In the genomic region with DNA sequence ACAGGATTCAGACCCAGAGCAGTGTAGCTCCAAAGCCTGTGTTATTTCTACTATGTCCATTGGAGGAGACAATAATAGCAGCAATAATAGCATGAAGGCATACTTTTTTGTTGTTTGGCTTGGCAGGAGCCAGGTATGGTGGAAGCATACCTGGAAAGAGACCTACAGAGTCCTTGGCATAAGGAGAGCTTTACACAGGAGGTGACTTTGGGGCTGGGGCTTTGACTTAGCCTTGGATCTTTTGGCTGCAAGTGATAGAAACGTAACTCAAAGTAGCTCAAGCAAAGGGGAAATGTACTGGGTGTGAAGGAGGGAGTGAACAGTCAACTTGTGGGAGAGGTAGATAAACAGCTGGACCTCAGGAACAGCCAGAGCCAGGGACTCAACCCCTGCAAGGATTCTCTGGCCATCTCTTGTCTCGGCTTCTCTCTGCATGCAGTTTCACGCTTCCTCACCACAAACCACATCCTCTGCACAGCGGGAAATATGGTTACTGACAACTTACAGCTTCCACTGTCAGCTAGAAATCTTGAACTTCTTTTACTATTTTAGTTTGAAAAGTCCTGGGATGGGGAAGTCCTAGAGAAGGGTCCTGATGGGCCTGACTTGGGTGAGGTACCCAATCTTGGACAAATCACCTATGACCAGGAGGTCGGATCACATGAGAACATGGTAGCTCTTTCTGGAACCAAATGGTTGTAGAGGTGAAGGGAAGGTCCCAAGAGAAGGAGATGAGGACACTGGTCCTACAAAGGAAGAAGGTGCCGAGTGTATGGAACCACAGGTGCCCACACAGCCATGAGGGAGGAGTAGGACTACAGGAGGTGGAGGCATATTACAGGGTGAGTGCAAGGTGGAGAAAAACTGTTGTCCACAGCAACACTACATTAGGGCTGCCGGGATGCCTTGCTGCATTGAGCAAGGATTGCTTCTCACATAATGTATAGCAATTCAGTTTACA, we compare ENCODE assay signal across 10 cellular contexts. TPM values are rescaled to one million over a fixed set of nuclear protein-coding genes. Genes with fewer than 3 reads are reported as not detected.
DNase-seq lines count a peak whose midpoint lies in the region; ATAC-seq and TF ChIP-seq lines count a peak whose summit lies in the region.
"Had no signal": no experiment of that assay in that cellular context is flagged by ENCODE, and none has a peak within 500 bp of the region (broad histone marks: within the 10 kb centered on the region; RNA-seq: fewer than 3 reads in every experiment).

No MANE protein-coding gene starts in this region.

- peak overlapping the region; percentile 67 for H3K9ac ChIP-seq in Karpas-422 (ENCODE audit: low read length)

- TF ChIP-seq CTCF in esophagus muscularis mucosa (IDR thresholded peaks at IDR 0.05): no peak

- POLR2A ChIA-PET in activated CD4-positive, alpha-beta memory T cell treated with anti-CD3 and anti-CD28 coated beads for 36 hours (lab: Charles Lee): interaction anchor here (0.6 to 1.2 kb wide), 4 partner anchors 19 to 64 kb away, joined by 3 to 5 read pairs (median 3); partner anchors contain the start of gene TGFBR1

- no peak for TF ChIP-seq POLR2A in esophagus muscularis mucosa (IDR thresholded peaks at IDR 0.05; ENCODE audit: low read depth)

- H3K4me2 ChIP-seq in Karpas-422 (ENCODE audit: low read depth, low read length, poor library complexity, severe bottlenecking): peak overlapping the region; percentile 85

- WGBS in esophagus muscularis mucosa: 75% methylated on average over 7 of the region's 7 CpGs

- H3K9me2 ChIP-seq in Karpas-422 (replicated peaks; ENCODE audit: insufficient read depth, low read length): no peaks in the 10 kb centered on the region

- H3K27me3 ChIP-seq in Karpas-422 (ENCODE audit: low read length): no peaks in the 10 kb centered on the region
- H3K27me3 ChIP-seq in esophagus muscularis mucosa: no peaks in the 10 kb centered on the region

- H3K36me3 ChIP-seq in Karpas-422 (ENCODE audit: insufficient read depth, low read length) (no peaks in the 10 kb centered on the region), esophagus muscularis mucosa (peaks cover 22 to 97% (median 70%) of the 10 kb centered on the region in 4 donors)

- H3K4me3 ChIP-seq in Karpas-422 (ENCODE audit: low read length) (peak overlapping the region; percentile 55), esophagus muscularis mucosa (no peak overlapping the region)

- peaks cover 64% of the 10 kb centered on the region for H3K4me1 Mint-ChIP-seq in activated CD4-positive, alpha-beta memory T cell treated with anti-CD3 and anti-CD28 coated beads for 36 hours (ENCODE audit: low read depth)
- H3K4me1 Mint-ChIP-seq: neural crest cell had no signal

- H3K9me3 ChIP-seq in Karpas-422 (ENCODE audit: low read length): no peaks in the 10 kb centered on the region
- H3K9me3 ChIP-seq in esophagus muscularis mucosa: no peaks in the 10 kb centered on the region

- H4K20me1 ChIP-seq in Karpas-422 (ENCODE audit: insufficient read depth, low read depth, low read length): no peaks in the 10 kb centered on the region

- DNase-seq in CMK (ENCODE audit: low read depth) (peak; percentile 98), Karpas-422 (peak; percentile 82), esophagus muscularis mucosa (ENCODE audit: extremely low spot score) (no peak), smooth muscle cell of the brain vasculature (ENCODE audit: low read depth, low spot score) (peak; percentile 81), NCI-H82 (lab: John Stamatoyannopoulos, UW) (no peak), NCI-H187 treated with DMSO at 0.1 percent for 48 hours (lab: John Stamatoyannopoulos, UW) (no peak)
- peak; percentile 90 for DNase-seq in activated CD4-positive, alpha-beta memory T cell treated with anti-CD3 and anti-CD28 coated beads for 36 hours

- CTCF ChIA-PET in activated CD4-positive, alpha-beta memory T cell treated with anti-CD3 and anti-CD28 coated beads for 36 hours (lab: Charles Lee): interaction anchor here (1.1 to 2.6 kb wide), 4 partner anchors 47 to 82 kb away, joined by 4 to 15 read pairs (median 6); partner anchors contain the start of gene TGFBR1

- H3K4me1 ChIP-seq in Karpas-422 (ENCODE audit: low read length) (peaks cover 61% of the 10 kb centered on the region), esophagus muscularis mucosa (peaks cover 10 to 28% (median 23%) of the 10 kb centered on the region in 4 donors)

- intact Hi-C loops in activated CD4-positive, alpha-beta memory T cell treated with anti-CD3 and anti-CD28 coated beads for 36 hours (cut with micrococcal nuclease): loop anchor here (1.0 to 5.0 kb wide), 8 partner anchors 19 to 195 kb away; no protein-coding TSS in a partner anchor
- intact Hi-C loops in esophagus muscularis mucosa (cut with DNase I): no loop called here

- H3K27ac Mint-ChIP-seq in activated CD4-positive, alpha-beta memory T cell treated with anti-CD3 and anti-CD28 coated beads for 36 hours: peak overlapping the region; percentile 80

- TF ChIP-seq EP300 in esophagus muscularis mucosa (IDR thresholded peaks at IDR 0.05): no peak

- peak overlapping the region; percentile 54 for H3K4me3 Mint-ChIP-seq in activated CD4-positive, alpha-beta memory T cell treated with anti-CD3 and anti-CD28 coated beads for 36 hours
- H3K4me3 Mint-ChIP-seq: neural crest cell had no signal

- H3K9me3 Mint-ChIP-seq in activated CD4-positive, alpha-beta memory T cell treated with anti-CD3 and anti-CD28 coated beads for 36 hours: no peaks in the 10 kb centered on the region
- H3K9me3 Mint-ChIP-seq: neural crest cell had no signal

- H3K27ac ChIP-seq in Karpas-422 (ENCODE audit: low read length) (peak overlapping the region; percentile 98), esophagus muscularis mucosa (replicated peaks in 1 of 4) (peak overlapping the region; percentile 31 to 64 (median 40))

- no peaks in the 10 kb centered on the region for H3K36me3 Mint-ChIP-seq in activated CD4-positive, alpha-beta memory T cell treated with anti-CD3 and anti-CD28 coated beads for 36 hours

- ATAC-seq in GM21528 (IDR thresholded peaks at IDR 0.05; ENCODE audit: low FRiP score, unreplicated experiment): peak; percentile 84
- ATAC-seq: HCT116 had no signal

- H3K79me2 ChIP-seq in Karpas-422 (ENCODE audit: low read length): no peaks in the 10 kb centered on the region

- H3K27me3 Mint-ChIP-seq in activated CD4-positive, alpha-beta memory T cell treated with anti-CD3 and anti-CD28 coated beads for 36 hours: no peaks in the 10 kb centered on the region

- H2AFZ ChIP-seq in Karpas-422 (ENCODE audit: low read length): peak overlapping the region; percentile 98

RNA-seq across cellular contexts. Expression of gene TGFBR1, which starts 47.0 kb away (rescaled TPM):
- 7.2 and 17.9 TPM in 2 replicates for total RNA-seq in Karpas-422 (2014; rRNA removed; shearing (Covaris generic); ENCODE audit: low replicate concordance)
- 10 to 100 TPM; 25.4 to 26.3 TPM for total RNA-seq in activated CD4-positive, alpha-beta memory T cell treated with anti-CD3 and anti-CD28 coated beads for 36 hours
- total RNA-seq in esophagus muscularis mucosa: 10 to 100 TPM; 33.7 to 63.1 (median 48.1) TPM

Comparison
In these comparisons a context has a peak if more than half of its experiments do, and no peak if none do; other contexts are left out.
1. DNase-seq: peak in CMK (single experiment), Karpas-422 (single experiment), activated CD4-positive, alpha-beta memory T cell treated with anti-CD3 and anti-CD28 coated beads for 36 hours (single experiment) and smooth muscle cell of the brain vasculature (single experiment); none in esophagus muscularis mucosa (single experiment), NCI-H82 (single experiment) and NCI-H187 treated with DMSO at 0.1 percent for 48 hours (single experiment).